ENCODE assay signal across 1 cellular context in the genomic region with DNA sequence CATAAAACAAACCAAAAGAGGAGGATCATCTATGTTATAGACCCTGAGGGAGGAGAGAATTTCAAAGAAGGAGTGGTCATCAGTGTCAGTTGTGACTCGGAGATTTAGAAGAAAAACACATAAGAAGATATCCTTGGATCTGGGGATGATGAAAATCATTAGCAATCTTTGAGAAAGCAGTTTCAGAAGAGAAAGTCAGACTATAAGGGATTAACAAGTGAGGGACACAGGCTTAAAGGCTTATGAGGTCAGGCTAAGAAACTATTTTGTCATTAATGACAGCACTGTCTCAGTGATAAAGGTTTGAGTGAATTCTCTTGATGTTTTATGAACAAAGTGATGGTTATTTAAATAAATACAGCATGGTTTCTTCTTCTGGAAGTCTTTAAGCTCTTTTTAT.
A peak's percentile ranks its signal among the peaks of the same experiment; 100 is the strongest.
TF ChIP-seq lines count a peak whose summit lies in the region.

No MANE protein-coding gene starts in this region.

TF ChIP-seq in K562, 482 proteins besides CTCF, POLR2A, EP300 and RAD21 (continued from another document and continues in another):
- TF ChIP-seq STAT5A (IDR thresholded peaks at IDR 0.05; ENCODE audit: borderline replicate concordance, low read length) (no peak), CXXC5 (CRISPR knock-in tag; IDR thresholded peaks at IDR 0.05) (no peak), EWSR1 (IDR thresholded peaks at IDR 0.05; ENCODE audit: borderline replicate concordance, low read depth, partially characterized antibody) (no peak), ZNF75A (CRISPR knock-in tag; IDR thresholded peaks at IDR 0.05) (no peak), KDM1A (IDR thresholded peaks at IDR 0.05) (no peak), ARID4B (CRISPR knock-in tag; IDR thresholded peaks at IDR 0.05) (no peak), GTF2F1 (IDR thresholded peaks at IDR 0.05; ENCODE audit: low read depth, low read length) (no peak), TRIM24 (IDR thresholded peaks at IDR 0.05) (peak; percentile 27 to 68; a peak in 2 of 4 replicates), SREBF2 (CRISPR knock-in tag; IDR thresholded peaks at IDR 0.05) (no peak), ZNF583 (CRISPR knock-in tag; IDR thresholded peaks at IDR 0.05) (no peak), PCBP2 (IDR thresholded peaks at IDR 0.05; ENCODE audit: low read depth, low read length, poor library complexity, severe bottlenecking) (no peak), UBTF (IDR thresholded peaks at IDR 0.05; ENCODE audit: borderline replicate concordance in 1 of 2, low read depth in 2 of 2, low read length in 2 of 2) (no peak), FOXJ2 (tag; IDR thresholded peaks at IDR 0.05) (no peak), ZNF766 (CRISPR knock-in tag; conservative IDR thresholded peaks at IDR 0.05) (peak; percentile 44; the same call in 1 of the 2 replicates), POLR2B (IDR thresholded peaks at IDR 0.05; ENCODE audit: low read depth, partially characterized antibody) (no peak), DNMT1 (IDR thresholded peaks at IDR 0.05) (no peak), ATF7 (IDR thresholded peaks at IDR 0.05) (peak; percentile 52; the same call in 1 of the 2 replicates), ZNF830 (CRISPR knock-in tag; IDR thresholded peaks at IDR 0.05) (no peak), GMEB1 (CRISPR knock-in tag; IDR thresholded peaks at IDR 0.05) (no peak), EHMT2 (IDR thresholded peaks at IDR 0.05) (no peak), RAD51 (IDR thresholded peaks at IDR 0.05; ENCODE audit: borderline replicate concordance, low read depth) (no peak), GABPB1 (CRISPR knock-in tag; IDR thresholded peaks at IDR 0.05) (no peak), PRMT5 (CRISPR knock-in tag; IDR thresholded peaks at IDR 0.05) (no peak), TAF15 (IDR thresholded peaks at IDR 0.05; ENCODE audit: low read depth, low read length) (no peak), TCFL5 (CRISPR knock-in tag; conservative IDR thresholded peaks at IDR 0.05) (no peak), CEBPG (CRISPR knock-in tag; IDR thresholded peaks at IDR 0.05) (peak; percentile 64), CEBPG (tag; conservative IDR thresholded peaks at IDR 0.05 in 1 of 2, IDR thresholded peaks at IDR 0.05 in 1 of 2) (peak in 1 of 2 experiments; percentile 79; a peak in 2 of 4 replicates), ZNF165 (CRISPR knock-in tag; IDR thresholded peaks at IDR 0.05; ENCODE audit: borderline replicate concordance) (no peak), ELF4 (CRISPR knock-in tag; IDR thresholded peaks at IDR 0.05) (no peak), ATF1 (CRISPR knock-in tag; IDR thresholded peaks at IDR 0.05) (no peak), ATF1 (tag; IDR thresholded peaks at IDR 0.05) (peak; percentile 24; the same call in 1 of the 2 replicates), SETDB1 (IDR thresholded peaks at IDR 0.05; ENCODE audit: low read length) (no peak), TAF1 (IDR thresholded peaks at IDR 0.05; ENCODE audit: control insufficient read depth, extremely low read depth, insufficient read depth, low read length, severe bottlenecking) (no peak), PHB (CRISPR knock-in tag; IDR thresholded peaks at IDR 0.05) (no peak), ZEB2 (IDR thresholded peaks at IDR 0.05) (no peak), ZNF584 (CRISPR knock-in tag; IDR thresholded peaks at IDR 0.05; ENCODE audit: low read depth) (no peak), FOS (IDR thresholded peaks at IDR 0.05; ENCODE audit: extremely low read depth, insufficient read length) (no peak), FOXA1 (IDR thresholded peaks at IDR 0.05; ENCODE audit: borderline replicate concordance) (no peak), MEIS2 (IDR thresholded peaks at IDR 0.05; ENCODE audit: partially characterized antibody) (peak; percentile 68), ILF3 (IDR thresholded peaks at IDR 0.05; ENCODE audit: borderline replicate concordance) (no peak), BHLHE40 (IDR thresholded peaks at IDR 0.05; ENCODE audit: low read length) (no peak), RNF2 (IDR thresholded peaks at IDR 0.05) (no peak), BRF2 (IDR thresholded peaks at IDR 0.05; ENCODE audit: borderline replicate concordance, insufficient read depth, insufficient read length) (no peak)
- TF ChIP-seq, protein P1, sequence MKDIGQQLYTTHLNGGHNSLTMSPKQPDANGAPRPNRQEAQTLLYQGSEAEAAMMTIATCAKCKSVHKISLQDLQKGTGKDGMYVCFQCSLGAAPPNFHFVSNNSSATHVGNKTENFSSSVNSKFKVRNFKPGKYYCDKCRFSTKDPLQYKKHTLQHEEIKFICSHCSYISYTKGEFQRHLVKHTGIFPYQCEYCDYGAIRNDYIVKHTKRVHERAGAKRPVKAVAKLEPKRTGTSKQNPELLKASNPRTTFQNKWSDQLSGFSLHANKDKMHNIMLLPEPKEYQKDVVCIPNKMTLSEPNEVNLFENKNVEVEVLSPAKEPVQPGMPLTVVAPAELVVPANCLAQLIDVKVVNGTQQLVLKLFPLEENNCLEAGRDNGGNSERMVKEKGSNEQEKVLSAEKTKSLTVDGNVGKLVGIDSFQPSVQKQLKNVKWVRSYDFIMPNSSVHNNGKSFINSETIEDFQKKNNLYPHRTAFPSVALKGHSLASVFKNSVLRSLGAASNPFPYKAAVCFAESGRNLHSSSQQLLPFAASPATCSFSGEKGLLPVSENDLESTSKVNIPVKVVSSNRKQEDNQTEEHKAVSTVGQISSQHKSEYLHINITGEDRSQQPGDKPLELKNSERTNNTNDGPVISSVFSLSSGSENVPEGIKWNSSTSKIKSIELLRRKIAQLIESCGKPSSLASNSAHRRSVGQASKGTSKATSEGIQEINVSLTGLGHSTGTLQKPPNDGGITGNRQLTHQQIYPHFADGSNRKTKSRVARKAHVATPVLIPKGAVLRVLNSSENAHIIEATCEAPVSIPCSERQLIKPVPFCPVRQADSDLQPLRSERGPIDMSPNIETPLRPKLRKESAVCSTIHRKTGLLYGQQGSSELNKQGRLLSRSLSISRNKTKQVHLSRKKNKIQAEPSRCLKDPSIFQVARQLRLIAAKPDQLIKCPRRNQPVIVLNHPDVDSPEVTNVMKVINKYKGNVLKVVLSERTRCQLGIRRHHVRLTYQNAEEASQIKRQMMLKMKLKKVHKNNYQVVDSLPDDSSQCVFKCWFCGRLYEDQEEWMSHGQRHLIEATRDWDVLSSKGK (CRISPR knock-in tag; IDR thresholded peaks at IDR 0.05), result no peak
- TF ChIP-seq, protein P2, sequence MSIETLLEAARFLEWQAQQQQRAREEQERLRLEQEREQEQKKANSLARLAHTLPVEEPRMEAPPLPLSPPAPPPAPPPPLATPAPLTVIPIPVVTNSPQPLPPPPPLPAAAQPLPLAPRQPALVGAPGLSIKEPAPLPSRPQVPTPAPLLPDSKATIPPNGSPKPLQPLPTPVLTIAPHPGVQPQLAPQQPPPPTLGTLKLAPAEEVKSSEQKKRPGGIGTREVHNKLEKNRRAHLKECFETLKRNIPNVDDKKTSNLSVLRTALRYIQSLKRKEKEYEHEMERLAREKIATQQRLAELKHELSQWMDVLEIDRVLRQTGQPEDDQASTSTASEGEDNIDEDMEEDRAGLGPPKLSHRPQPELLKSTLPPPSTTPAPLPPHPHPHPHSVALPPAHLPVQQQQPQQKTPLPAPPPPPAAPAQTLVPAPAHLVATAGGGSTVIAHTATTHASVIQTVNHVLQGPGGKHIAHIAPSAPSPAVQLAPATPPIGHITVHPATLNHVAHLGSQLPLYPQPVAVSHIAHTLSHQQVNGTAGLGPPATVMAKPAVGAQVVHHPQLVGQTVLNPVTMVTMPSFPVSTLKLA (conservative IDR thresholded peaks at IDR 0.05), result no peak
- TF ChIP-seq, protein P3, sequence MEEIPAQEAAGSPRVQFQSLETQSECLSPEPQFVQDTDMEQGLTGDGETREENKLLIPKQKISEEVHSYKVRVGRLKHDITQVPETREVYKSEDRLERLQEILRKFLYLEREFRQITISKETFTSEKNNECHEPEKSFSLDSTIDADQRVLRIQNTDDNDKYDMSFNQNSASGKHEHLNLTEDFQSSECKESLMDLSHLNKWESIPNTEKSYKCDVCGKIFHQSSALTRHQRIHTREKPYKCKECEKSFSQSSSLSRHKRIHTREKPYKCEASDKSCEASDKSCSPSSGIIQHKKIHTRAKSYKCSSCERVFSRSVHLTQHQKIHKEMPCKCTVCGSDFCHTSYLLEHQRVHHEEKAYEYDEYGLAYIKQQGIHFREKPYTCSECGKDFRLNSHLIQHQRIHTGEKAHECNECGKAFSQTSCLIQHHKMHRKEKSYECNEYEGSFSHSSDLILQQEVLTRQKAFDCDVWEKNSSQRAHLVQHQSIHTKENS (CRISPR knock-in tag; IDR thresholded peaks at IDR 0.05), result no peak
- TF ChIP-seq, protein P4, sequence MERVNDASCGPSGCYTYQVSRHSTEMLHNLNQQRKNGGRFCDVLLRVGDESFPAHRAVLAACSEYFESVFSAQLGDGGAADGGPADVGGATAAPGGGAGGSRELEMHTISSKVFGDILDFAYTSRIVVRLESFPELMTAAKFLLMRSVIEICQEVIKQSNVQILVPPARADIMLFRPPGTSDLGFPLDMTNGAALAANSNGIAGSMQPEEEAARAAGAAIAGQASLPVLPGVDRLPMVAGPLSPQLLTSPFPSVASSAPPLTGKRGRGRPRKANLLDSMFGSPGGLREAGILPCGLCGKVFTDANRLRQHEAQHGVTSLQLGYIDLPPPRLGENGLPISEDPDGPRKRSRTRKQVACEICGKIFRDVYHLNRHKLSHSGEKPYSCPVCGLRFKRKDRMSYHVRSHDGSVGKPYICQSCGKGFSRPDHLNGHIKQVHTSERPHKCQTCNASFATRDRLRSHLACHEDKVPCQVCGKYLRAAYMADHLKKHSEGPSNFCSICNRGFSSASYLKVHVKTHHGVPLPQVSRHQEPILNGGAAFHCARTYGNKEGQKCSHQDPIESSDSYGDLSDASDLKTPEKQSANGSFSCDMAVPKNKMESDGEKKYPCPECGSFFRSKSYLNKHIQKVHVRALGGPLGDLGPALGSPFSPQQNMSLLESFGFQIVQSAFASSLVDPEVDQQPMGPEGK (CRISPR knock-in tag; IDR thresholded peaks at IDR 0.05; ENCODE audit: borderline replicate concordance), result no peak
